Comparison of ENCODE assay signal across 8 cellular contexts in genomic region chr1:109263597-109264378, GRCh38. TPM values are rescaled to one million over a fixed set of nuclear protein-coding genes. Genes with fewer than 3 reads are reported as not detected.
DNase-seq lines count a peak whose midpoint lies in the region; ATAC-seq and TF ChIP-seq lines count a peak whose summit lies in the region.

No MANE protein-coding gene starts in this region.

- TF ChIP-seq CTCF in fibroblast of the aortic adventitia (IDR thresholded peaks at IDR 0.05; ENCODE audit: insufficient read depth, low read length): peak; percentile 99
- peak; percentile 97 for TF ChIP-seq CTCF in neutrophil (IDR thresholded peaks at IDR 0.05)

- no peaks in the 10 kb centered on the region for H3K9me3 ChIP-seq in neutrophil

- H3K4me3 ChIP-seq in fibroblast of the aortic adventitia (ENCODE audit: low read depth, low read length) (no peak overlapping the region), neutrophil (ENCODE audit: low read depth in 1 of 2, low read length in 1 of 2) (no peak overlapping the region)

- peaks cover 10% of the 10 kb centered on the region for H3K27me3 ChIP-seq in neutrophil

- no peaks in the 10 kb centered on the region for H3K36me3 ChIP-seq in neutrophil

- H3K27ac ChIP-seq in neutrophil: no peak overlapping the region

- peak; percentile 75 for ATAC-seq in HG03432 (IDR thresholded peaks at IDR 0.05; ENCODE audit: unreplicated experiment)

- DNase-seq in SIG-M5 treated with dmso at 0.1 percent for 504 hours (lab: John Stamatoyannopoulos, UW; ENCODE audit: unreplicated experiment) (peak; percentile 78), SIG-M5 (lab: John Stamatoyannopoulos, UW) (no peak), SHP77 treated with DMSO at 0.1 percent for 48 hours (lab: John Stamatoyannopoulos, UW) (peak; percentile 67), fibroblast of the aortic adventitia (ENCODE audit: low read depth) (peak; percentile 90), superior temporal gyrus (ENCODE audit: extremely low spot score) (peak; percentile 92)
- peak; percentile 58 for DNase-seq in activated effector memory CD4-positive, alpha-beta T cell treated with Interleukin-2 at 50 U/mL for 16 hours

- peaks cover 0 to 5% of the 10 kb centered on the region in 2 experiments for H3K4me1 ChIP-seq in neutrophil (ENCODE audit: control insufficient read depth in 1 of 2, insufficient read depth in 1 of 2, low read depth in 1 of 2, low read length in 1 of 2)

RNA-seq across cellular contexts. Expression of gene CELSR2, which starts 14.4 kb away (rescaled TPM):
- total RNA-seq in fibroblast of the aortic adventitia (ENCODE audit: low replicate concordance): 0.36 and 0.90 TPM in 2 replicates

RNA-seq across cellular contexts. Expression of gene PSRC1, which starts 19.2 kb away (rescaled TPM):
- total RNA-seq in fibroblast of the aortic adventitia (ENCODE audit: low replicate concordance): 10.0 and 19.0 TPM in 2 replicates

RNA-seq across cellular contexts. Expression of gene MYBPHL, which starts 43.0 kb away (rescaled TPM):
- not detected in 2 replicates for total RNA-seq in fibroblast of the aortic adventitia (ENCODE audit: low replicate concordance)

RNA-seq across cellular contexts. Expression of gene SARS1, which starts 50.1 kb away (rescaled TPM):
- 321 and 576 TPM in 2 replicates for total RNA-seq in fibroblast of the aortic adventitia (ENCODE audit: low replicate concordance)
